In the genomic region with DNA sequence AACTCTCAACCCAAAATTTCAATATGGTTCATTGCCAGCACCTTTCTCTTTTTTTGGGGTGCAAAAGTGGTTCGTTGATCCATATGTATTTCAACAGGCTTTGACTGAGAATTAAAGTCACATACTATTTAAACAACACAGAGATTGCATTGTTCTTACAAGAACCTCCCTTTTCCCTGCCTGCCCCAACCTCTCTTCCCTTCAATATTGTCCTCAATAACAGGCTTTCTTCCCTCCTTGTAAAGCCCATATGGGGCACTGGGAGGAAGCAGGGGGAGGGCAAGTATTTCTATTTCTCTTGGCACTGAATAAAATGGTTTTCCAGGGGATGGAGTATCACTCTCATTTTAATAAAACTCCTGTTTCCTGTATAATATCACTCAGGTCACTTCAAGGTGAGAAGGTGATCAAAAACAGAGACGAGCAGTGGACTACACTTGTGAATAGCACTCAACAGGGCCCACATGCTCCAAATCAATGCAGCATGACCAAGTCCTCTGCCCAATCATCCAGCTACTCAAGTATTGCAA, we compare ENCODE assay signal across 1 cellular context.
TF ChIP-seq lines count a peak whose summit lies in the region.

No MANE protein-coding gene starts in this region.

TF ChIP-seq in GM12878, 131 proteins besides CTCF, POLR2A, EP300 and RAD21:
- TF ChIP-seq, protein P1, sequence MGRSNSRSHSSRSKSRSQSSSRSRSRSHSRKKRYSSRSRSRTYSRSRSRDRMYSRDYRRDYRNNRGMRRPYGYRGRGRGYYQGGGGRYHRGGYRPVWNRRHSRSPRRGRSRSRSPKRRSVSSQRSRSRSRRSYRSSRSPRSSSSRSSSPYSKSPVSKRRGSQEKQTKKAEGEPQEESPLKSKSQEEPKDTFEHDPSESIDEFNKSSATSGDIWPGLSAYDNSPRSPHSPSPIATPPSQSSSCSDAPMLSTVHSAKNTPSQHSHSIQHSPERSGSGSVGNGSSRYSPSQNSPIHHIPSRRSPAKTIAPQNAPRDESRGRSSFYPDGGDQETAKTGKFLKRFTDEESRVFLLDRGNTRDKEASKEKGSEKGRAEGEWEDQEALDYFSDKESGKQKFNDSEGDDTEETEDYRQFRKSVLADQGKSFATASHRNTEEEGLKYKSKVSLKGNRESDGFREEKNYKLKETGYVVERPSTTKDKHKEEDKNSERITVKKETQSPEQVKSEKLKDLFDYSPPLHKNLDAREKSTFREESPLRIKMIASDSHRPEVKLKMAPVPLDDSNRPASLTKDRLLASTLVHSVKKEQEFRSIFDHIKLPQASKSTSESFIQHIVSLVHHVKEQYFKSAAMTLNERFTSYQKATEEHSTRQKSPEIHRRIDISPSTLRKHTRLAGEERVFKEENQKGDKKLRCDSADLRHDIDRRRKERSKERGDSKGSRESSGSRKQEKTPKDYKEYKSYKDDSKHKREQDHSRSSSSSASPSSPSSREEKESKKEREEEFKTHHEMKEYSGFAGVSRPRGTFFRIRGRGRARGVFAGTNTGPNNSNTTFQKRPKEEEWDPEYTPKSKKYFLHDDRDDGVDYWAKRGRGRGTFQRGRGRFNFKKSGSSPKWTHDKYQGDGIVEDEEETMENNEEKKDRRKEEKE (IDR thresholded peaks at IDR 0.05) = no peak
- TF ChIP-seq PAX5 (IDR thresholded peaks at IDR 0.05; ENCODE audit: borderline replicate concordance, low read depth, low read length) = 0 out of 2 replicates have a peak, but pooled peaks have one; percentile 26
